ENCODE assay signal across 1 cellular context in genomic region chr1:21273743-21274142, GRCh38.
TF ChIP-seq lines count a peak whose summit lies in the region.

No MANE protein-coding gene starts in this region.

TF ChIP-seq in HepG2, 621 proteins besides CTCF, POLR2A, EP300 and RAD21 (continued from another document):
- TF ChIP-seq, protein P1, sequence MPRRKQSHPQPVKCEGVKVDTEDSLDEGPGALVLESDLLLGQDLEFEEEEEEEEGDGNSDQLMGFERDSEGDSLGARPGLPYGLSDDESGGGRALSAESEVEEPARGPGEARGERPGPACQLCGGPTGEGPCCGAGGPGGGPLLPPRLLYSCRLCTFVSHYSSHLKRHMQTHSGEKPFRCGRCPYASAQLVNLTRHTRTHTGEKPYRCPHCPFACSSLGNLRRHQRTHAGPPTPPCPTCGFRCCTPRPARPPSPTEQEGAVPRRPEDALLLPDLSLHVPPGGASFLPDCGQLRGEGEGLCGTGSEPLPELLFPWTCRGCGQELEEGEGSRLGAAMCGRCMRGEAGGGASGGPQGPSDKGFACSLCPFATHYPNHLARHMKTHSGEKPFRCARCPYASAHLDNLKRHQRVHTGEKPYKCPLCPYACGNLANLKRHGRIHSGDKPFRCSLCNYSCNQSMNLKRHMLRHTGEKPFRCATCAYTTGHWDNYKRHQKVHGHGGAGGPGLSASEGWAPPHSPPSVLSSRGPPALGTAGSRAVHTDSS (CRISPR knock-in tag; conservative IDR thresholded peaks at IDR 0.05) = no peak
